ENCODE assay signal across 19 cellular contexts in the genomic region with DNA sequence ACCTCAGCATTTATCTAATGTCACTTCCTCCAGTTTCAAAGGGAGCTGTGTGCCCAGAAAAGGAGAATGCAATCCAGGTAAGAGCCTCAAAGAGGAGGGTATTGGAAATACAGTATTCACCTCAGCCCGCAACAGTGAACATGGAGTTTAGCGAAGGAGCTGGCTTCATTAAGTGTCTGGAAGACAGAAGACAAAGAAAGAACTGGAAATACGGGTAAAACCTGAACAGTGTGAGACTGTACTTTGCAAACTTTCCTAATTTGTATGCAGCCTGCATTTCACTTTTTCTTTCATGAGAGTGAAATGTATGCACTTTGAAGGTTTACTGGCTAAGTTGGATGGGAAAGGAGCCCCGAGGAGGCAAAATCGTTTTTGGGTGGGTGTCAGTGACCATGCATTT.
"Had no signal": no experiment of that assay in that cellular context is flagged by ENCODE, and none has a peak within 500 bp of the region (broad histone marks: within the 10 kb centered on the region; RNA-seq: fewer than 3 reads in every experiment).

No MANE protein-coding gene starts in this region.

- ATAC-seq: left lung, sciatic nerve, upper lobe of right lung had no signal

- H3K27me3 ChIP-seq: cardiac muscle cell, ovary, SJSA1, upper lobe of right lung had no signal

- DNase-seq: activated CD4-positive, alpha-beta T cell treated with anti-CD3 and anti-CD28 coated beads, Interleukin-2, amount 10 ng/mL, durations not matched to agents 7 days and 5 days; activated CD4-positive, CD25-positive, alpha-beta regulatory T cell; activated CD8-positive, alpha-beta memory T cell treated with anti-CD3 and anti-CD28 coated beads, Interleukin-2, amount 50 U/mL, for 48 hours; activated gamma-delta T cell treated with Interleukin-2 at 50 U/mL for 16 hours; dorsolateral prefrontal cortex; islet precursor cell; left lung; mesenchymal stem cell; ovary; spleen; SW 1271; upper lobe of right lung had no signal

- H3K4me1 ChIP-seq: left lung, SJSA1, spleen, upper lobe of right lung had no signal

- H3K36me3 ChIP-seq: cardiac muscle cell, left lung, ovary, SJSA1, spleen, upper lobe of right lung had no signal

- H3K4me3 ChIP-seq: cardiac muscle cell, left lung, ovary, SJSA1, spleen, upper lobe of right lung had no signal

- H3K27ac ChIP-seq: cardiac muscle cell, dorsolateral prefrontal cortex, left lung, ovary, SJSA1, spleen, upper lobe of right lung had no signal

- H3K9me3 ChIP-seq: left lung, ovary, SJSA1, upper lobe of right lung had no signal

- FAIRE-seq: astrocyte, endometrium, frontal cortex, TTC549 had no signal
